ENCODE assay signal across 1 cellular context in genomic region chr20:3168079-3168828, GRCh38.
TF ChIP-seq lines count a peak whose summit lies in the region.

No MANE protein-coding gene starts in this region.

TF ChIP-seq in HepG2, 621 proteins besides CTCF, POLR2A, EP300 and RAD21 (continued from another document and continues in another):
- TF ChIP-seq HOMEZ (CRISPR knock-in tag; IDR thresholded peaks at IDR 0.05; ENCODE audit: low read depth): no peak; the same call in 1 of the 2 replicates
- peak; percentile 73; the same call in 1 of the 2 replicates for TF ChIP-seq RFXAP (CRISPR knock-in tag; IDR thresholded peaks at IDR 0.05; ENCODE audit: borderline replicate concordance)
- no peak for TF ChIP-seq CREB1 (IDR thresholded peaks at IDR 0.05)
- TF ChIP-seq CREB1 (CRISPR knock-in tag; IDR thresholded peaks at IDR 0.05): no peak
- peak; percentile 84 for TF ChIP-seq ZNF225 (CRISPR knock-in tag; IDR thresholded peaks at IDR 0.05)
- TF ChIP-seq ZBTB37 (CRISPR knock-in tag; IDR thresholded peaks at IDR 0.05): no peak
- TF ChIP-seq POGK (CRISPR knock-in tag; conservative IDR thresholded peaks at IDR 0.05): peak; percentile 80
- no peak for TF ChIP-seq ZNF432 (CRISPR knock-in tag; IDR thresholded peaks at IDR 0.05; ENCODE audit: borderline replicate concordance)
- peak; percentile 18; the same call in 1 of the 2 replicates for TF ChIP-seq ZFP90 (CRISPR knock-in tag; IDR thresholded peaks at IDR 0.05; ENCODE audit: borderline replicate concordance)
- no peak for TF ChIP-seq ZNF256 (CRISPR knock-in tag; conservative IDR thresholded peaks at IDR 0.05)
- peak; percentile 66; the same call in 1 of the 2 replicates for TF ChIP-seq UBTF (CRISPR knock-in tag; IDR thresholded peaks at IDR 0.05)
- no peak for TF ChIP-seq SRSF1 (optimal IDR thresholded peaks at IDR 0.05; ENCODE audit: low read depth, low read length)
- TF ChIP-seq ZNF382 (CRISPR knock-in tag; IDR thresholded peaks at IDR 0.05; ENCODE audit: borderline replicate concordance): no peak
- peak; percentile 87; the same call in 1 of the 2 replicates for TF ChIP-seq ZNF441 (CRISPR knock-in tag; IDR thresholded peaks at IDR 0.05; ENCODE audit: borderline replicate concordance)
- TF ChIP-seq FOXO4 (CRISPR knock-in tag; conservative IDR thresholded peaks at IDR 0.05): no peak
- peak; percentile 87; the same call in 1 of the 2 replicates for TF ChIP-seq ZBTB20 (CRISPR knock-in tag; IDR thresholded peaks at IDR 0.05; ENCODE audit: borderline replicate concordance, low read depth)
- TF ChIP-seq RARG (CRISPR knock-in tag; IDR thresholded peaks at IDR 0.05; ENCODE audit: low read depth): no peak
- TF ChIP-seq HES4 (CRISPR knock-in tag; IDR thresholded peaks at IDR 0.05; ENCODE audit: borderline replicate concordance): peak; percentile 88; the same call in 1 of the 2 replicates
- 0 out of 2 replicates have a peak, but pooled peaks have one; percentile 56 for TF ChIP-seq ZNF580 (CRISPR knock-in tag; IDR thresholded peaks at IDR 0.05; ENCODE audit: borderline replicate concordance, low read depth)
- TF ChIP-seq NCOA1 (CRISPR knock-in tag; IDR thresholded peaks at IDR 0.05): 0 out of 2 replicates have a peak, but pooled peaks have one; percentile 93
- TF ChIP-seq IRF9 (CRISPR knock-in tag; IDR thresholded peaks at IDR 0.05; ENCODE audit: borderline replicate concordance): peak; percentile 58; the same call in 1 of the 2 replicates
- TF ChIP-seq HNRNPK (IDR thresholded peaks at IDR 0.05; ENCODE audit: low read depth, low read length, poor library complexity, severe bottlenecking): peak; percentile 92
- peak; percentile 98 for TF ChIP-seq ZNF687 (CRISPR knock-in tag; IDR thresholded peaks at IDR 0.05)
- TF ChIP-seq ZNF850 (CRISPR knock-in tag; conservative IDR thresholded peaks at IDR 0.05): peak; percentile 78; the same call in 1 of the 2 replicates
- TF ChIP-seq SPEN (CRISPR knock-in tag; IDR thresholded peaks at IDR 0.05; ENCODE audit: low read depth): peak; percentile 88; the same call in 1 of the 2 replicates
- TF ChIP-seq YEATS4 (CRISPR knock-in tag; IDR thresholded peaks at IDR 0.05; ENCODE audit: borderline replicate concordance): peak; percentile 90
- TF ChIP-seq THAP11 (CRISPR knock-in tag; IDR thresholded peaks at IDR 0.05): peak; percentile 69
- peak; percentile 66 for TF ChIP-seq RBFOX2 (IDR thresholded peaks at IDR 0.05; ENCODE audit: low read depth, low read length)
- no peak for TF ChIP-seq REST (IDR thresholded peaks at IDR 0.05; ENCODE audit: borderline replicate concordance in 1 of 2, low read depth in 1 of 2, low read length in 2 of 2)
- peak; percentile 81 for TF ChIP-seq RXRA (CRISPR knock-in tag; IDR thresholded peaks at IDR 0.05)
- peak; percentile 92 for TF ChIP-seq RBM39 (IDR thresholded peaks at IDR 0.05; ENCODE audit: low read depth, low read length, poor library complexity, severe bottlenecking)
- no peak; the same call in none of the 2 replicates for TF ChIP-seq TARDBP (CRISPR knock-in tag; IDR thresholded peaks at IDR 0.05)
- TF ChIP-seq GPBP1L1 (CRISPR knock-in tag; IDR thresholded peaks at IDR 0.05): no peak
- TF ChIP-seq REPIN1 (CRISPR knock-in tag; IDR thresholded peaks at IDR 0.05; ENCODE audit: borderline replicate concordance, low read depth): peak; percentile 80
- TF ChIP-seq NFYB (CRISPR knock-in tag; IDR thresholded peaks at IDR 0.05): no peak
- no peak for TF ChIP-seq PLSCR1 (CRISPR knock-in tag; IDR thresholded peaks at IDR 0.05; ENCODE audit: borderline replicate concordance)
- TF ChIP-seq ZNF670 (CRISPR knock-in tag; IDR thresholded peaks at IDR 0.05; ENCODE audit: borderline replicate concordance): peak; percentile 89; the same call in 1 of the 2 replicates
- TF ChIP-seq GATAD1 (CRISPR knock-in tag; IDR thresholded peaks at IDR 0.05): peak; percentile 29; the same call in 1 of the 2 replicates
